8 cellular contexts compared by ENCODE assay signal in the genomic region with DNA sequence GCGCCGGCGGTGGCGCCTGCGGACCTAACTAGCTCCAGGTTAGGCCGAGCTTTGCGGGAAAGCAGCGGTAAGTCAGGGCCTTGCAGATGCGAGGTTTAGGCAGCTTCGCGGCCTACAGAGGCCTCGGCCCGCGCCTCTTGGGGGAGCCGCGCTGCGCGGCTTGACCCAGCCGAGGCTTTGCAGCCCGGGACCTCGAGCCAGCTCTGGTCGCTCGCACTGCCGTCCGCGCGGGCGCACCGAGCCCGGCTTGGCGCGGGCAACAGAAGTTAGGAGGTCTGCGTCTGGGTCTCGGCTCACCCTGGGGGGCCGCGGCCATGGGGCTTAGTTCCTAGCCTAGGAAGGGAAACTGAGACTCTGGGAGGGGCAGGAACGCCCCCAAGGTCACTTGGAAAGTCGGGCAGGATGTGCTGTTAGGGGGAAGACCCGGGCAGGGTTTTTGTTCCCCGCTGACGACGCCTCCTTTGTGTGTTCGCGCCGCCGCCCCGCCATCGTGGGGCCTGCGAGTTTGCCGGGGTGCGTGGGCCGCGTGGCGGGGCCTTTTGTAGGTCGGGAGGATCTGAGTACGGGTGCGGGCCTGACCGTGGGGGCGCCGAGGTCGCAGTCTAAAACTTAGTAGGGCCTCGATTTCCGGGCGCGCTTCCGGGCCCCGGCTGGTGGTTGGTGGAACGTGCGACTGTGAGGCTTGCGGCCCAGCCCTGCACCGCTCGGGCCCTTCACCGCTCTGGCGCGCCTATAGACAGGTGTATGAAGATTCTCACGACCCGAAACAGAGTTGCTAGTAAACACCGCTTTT. TPM values are rescaled to one million over a fixed set of nuclear protein-coding genes. Genes with fewer than 3 reads are reported as not detected.
A peak's percentile ranks its signal among the peaks of the same experiment; 100 is the strongest.
DNase-seq lines count a peak whose midpoint lies in the region; ATAC-seq, FAIRE-seq and TF ChIP-seq lines count a peak whose summit lies in the region.

No MANE protein-coding gene starts in this region.

- H3K36me3 ChIP-seq in Caco-2 (ENCODE audit: control insufficient read depth, insufficient read depth, low read length) (peaks cover 2% of the 10 kb centered on the region; the same call in 1 of the 2 replicates), keratinocyte (ENCODE audit: control insufficient read depth in 2 of 2, extremely low read depth in 1 of 2, insufficient read depth in 2 of 2, low read length in 2 of 2) (peaks cover 0 to 11% of the 10 kb centered on the region in 2 experiments)

- dilution Hi-C loops in keratinocyte (cut with MboI; ENCODE audit: extremely low pct_ligation_motif_present, low sequenced_read_pairs): no loop called here

- peak in 1 of 2 experiments; percentile 57 for DNase-seq in Caco-2
- peak; percentile 77 for DNase-seq in T-helper 2 cell treated with Interferon-gamma antibody and Interleukin-4, amounts not matched to agents 5 μg/mL and 100 μg/mL, for 36 hours (ENCODE audit: low spot score)
- no peak for DNase-seq in astrocyte of the spinal cord (ENCODE audit: low read depth, low spot score)
- no peak for DNase-seq in keratinocyte (ENCODE audit: low read depth, low spot score)
- peak; percentile 43 to 58 for DNase-seq in stimulated activated CD4-positive, alpha-beta T cell treated with anti-CD3 and anti-CD28 coated beads, Interleukin-1b, Interleukin-23, amount 100 ng/mL, for 4 hours (ENCODE audit: low read depth in 2 of 2)
- DNase-seq in NCI-H1694 (lab: John Stamatoyannopoulos, UW): no peak

- H3K4me1 ChIP-seq in Caco-2: peaks cover 3% of the 10 kb centered on the region
- H3K4me1 ChIP-seq in keratinocyte (ENCODE audit: control insufficient read depth, extremely low read depth, insufficient read depth, low read length): peaks cover 24% of the 10 kb centered on the region

- ATAC-seq in GM19397 (IDR thresholded peaks at IDR 0.05; ENCODE audit: unreplicated experiment): peak; percentile 56
- peak; percentile 39 for ATAC-seq in HG03520 (IDR thresholded peaks at IDR 0.05; ENCODE audit: unreplicated experiment)

- peaks cover 66% of the 10 kb centered on the region for H3K79me2 ChIP-seq in keratinocyte (ENCODE audit: control insufficient read depth, insufficient read depth, low read length)

- H3K27ac ChIP-seq in keratinocyte (ENCODE audit: control insufficient read depth, insufficient read depth, low read length): peak overlapping the region; percentile 80

- no peaks in the 10 kb centered on the region for H3K9me1 ChIP-seq in keratinocyte (ENCODE audit: control insufficient read depth, extremely low read depth, insufficient read depth, low read length)

- no peak for FAIRE-seq in keratinocyte (lab: Jason Lieb, UNC)

- peak overlapping the region; percentile 97 for H3K4me2 ChIP-seq in keratinocyte (ENCODE audit: control insufficient read depth, extremely low read depth, insufficient read depth, low read depth, low read length)

- BruUV-seq in Caco-2 (replicated peaks; lab: Mats Ljungman, UMichigan): no TSS peak

- peak overlapping the region; percentile 95 for H3K4me3 Mint-ChIP-seq in Caco-2 (ENCODE audit: unreplicated experiment)
- peak overlapping the region; percentile 98 for H3K4me3 Mint-ChIP-seq in T-helper 2 cell treated with Interferon-gamma antibody and Interleukin-4, amounts not matched to agents 5 μg/mL and 100 μg/mL, for 36 hours

- in situ Hi-C loops in astrocyte of the spinal cord (cut with HindIII; ENCODE audit: low sequenced_read_pairs): no loop called here

- no peaks in the 10 kb centered on the region for H3K27me3 ChIP-seq in Caco-2 (replicated peaks; ENCODE audit: control insufficient read depth, insufficient read depth, low read length)
- H3K27me3 ChIP-seq in keratinocyte (ENCODE audit: control insufficient read depth, extremely low read depth, insufficient read depth, low read length): no peaks in the 10 kb centered on the region

- TF ChIP-seq CTCF in Caco-2 (IDR thresholded peaks at IDR 0.05; ENCODE audit: insufficient read depth in 1 of 2, low read depth in 1 of 2, low read length in 1 of 2, severe bottlenecking in 1 of 2, unreplicated experiment in 1 of 2): no peak
- no peak for TF ChIP-seq CTCF in astrocyte of the spinal cord (IDR thresholded peaks at IDR 0.05; ENCODE audit: low read depth, low read length)
- TF ChIP-seq CTCF in keratinocyte (optimal IDR thresholded peaks at IDR 0.05 in 1 of 3, IDR thresholded peaks at IDR 0.05 in 1 of 3, conservative IDR thresholded peaks at IDR 0.05 in 1 of 3; ENCODE audit: extremely low read depth in 1 of 3, insufficient read depth in 2 of 3, low read length in 3 of 3): no peak

- CTCF ChIA-PET in Caco-2 (lab: Charles Lee): interaction anchor here (0.6 to 2.2 kb wide), 4 partner anchors 50 to 803 kb away, joined by 3 to 11 read pairs (median 4); partner anchors contain the start of genes CFAP99 and ZFYVE28

- H3K9me3 ChIP-seq in Caco-2 (no peaks in the 10 kb centered on the region), keratinocyte (ENCODE audit: control insufficient read depth, low read depth, low read length) (no peaks in the 10 kb centered on the region)

- peak overlapping the region; percentile 93 for H3K27ac Mint-ChIP-seq in Caco-2 (ENCODE audit: unreplicated experiment)
- peak overlapping the region; percentile 97 for H3K27ac Mint-ChIP-seq in T-helper 2 cell treated with Interferon-gamma antibody and Interleukin-4, amounts not matched to agents 5 μg/mL and 100 μg/mL, for 36 hours

- POLR2A ChIA-PET in Caco-2 (lab: Charles Lee): interaction anchor here (0.6 to 2.7 kb wide), 6 partner anchors 10 to 605 kb away, joined by 4 to 22 read pairs (median 6); partner anchors contain the start of genes FAM193A, HAUS3, HTT and HTT-AS

- H3K9me3 Mint-ChIP-seq in Caco-2 (ENCODE audit: unreplicated experiment): no peaks in the 10 kb centered on the region
- H3K9me3 Mint-ChIP-seq in T-helper 2 cell treated with Interferon-gamma antibody and Interleukin-4, amounts not matched to agents 5 μg/mL and 100 μg/mL, for 36 hours: no peaks in the 10 kb centered on the region

- H3K27me3 Mint-ChIP-seq in Caco-2 (ENCODE audit: insufficient read depth, unreplicated experiment): no peaks in the 10 kb centered on the region
- no peaks in the 10 kb centered on the region for H3K27me3 Mint-ChIP-seq in T-helper 2 cell treated with Interferon-gamma antibody and Interleukin-4, amounts not matched to agents 5 μg/mL and 100 μg/mL, for 36 hours (ENCODE audit: low read depth)

- peaks cover 62% of the 10 kb centered on the region for H3K36me3 Mint-ChIP-seq in Caco-2 (ENCODE audit: insufficient read depth, unreplicated experiment)
- peaks cover 38% of the 10 kb centered on the region for H3K36me3 Mint-ChIP-seq in T-helper 2 cell treated with Interferon-gamma antibody and Interleukin-4, amounts not matched to agents 5 μg/mL and 100 μg/mL, for 36 hours (ENCODE audit: low read depth)

- H4K20me1 ChIP-seq in keratinocyte (ENCODE audit: control insufficient read depth, extremely low read depth, insufficient read depth, low read length): peaks cover 17% of the 10 kb centered on the region

- intact Hi-C loops in Caco-2 (cut with micrococcal nuclease; ENCODE audit: unreplicated experiment): loop anchor here (2.0 kb wide), 2 partner anchors 207 to 249 kb away; partner anchors contain the start of gene MXD4

- peak overlapping the region; percentile 94 for H3K9ac ChIP-seq in keratinocyte (ENCODE audit: control insufficient read depth, extremely low read depth, insufficient read depth, low read length)

- H3K4me3 ChIP-seq in Caco-2 (ENCODE audit: low read depth, low read length) (peak overlapping the region; percentile 74), astrocyte of the spinal cord (ENCODE audit: low read depth, low read length) (peak overlapping the region; percentile 92), keratinocyte (ENCODE audit: control insufficient read depth in 2 of 3, extremely low read depth in 1 of 3, insufficient read depth in 2 of 3, low read depth in 1 of 3, low read length in 3 of 3) (peak overlapping the region; percentile 78 to 99 (median 99))

- H2AFZ ChIP-seq in keratinocyte (ENCODE audit: control insufficient read depth, low read length): peak overlapping the region; percentile 73

- H3K4me1 Mint-ChIP-seq in Caco-2 (ENCODE audit: low read depth, unreplicated experiment): no peaks in the 10 kb centered on the region
- H3K4me1 Mint-ChIP-seq in T-helper 2 cell treated with Interferon-gamma antibody and Interleukin-4, amounts not matched to agents 5 μg/mL and 100 μg/mL, for 36 hours (ENCODE audit: low read depth): peaks cover 29% of the 10 kb centered on the region

RNA-seq across cellular contexts. Expression of gene RNF4, which starts 0.5 kb away (rescaled TPM):
- total RNA-seq in Caco-2 (2022): 69.0 and 75.4 TPM in 2 replicates
- polyA plus RNA-seq in keratinocyte: 55.6 to 78.3 TPM (median 63.6 TPM) in 3 replicates
- 82.8 TPM for polyA plus RNA-seq in keratinocyte (2011; ENCODE audit: low read depth)
- polyA plus RNA-seq in keratinocyte (2011; cell fraction: cytosol; rRNA removed): 71.7 and 78.1 TPM in 2 replicates
- polyA plus RNA-seq in keratinocyte (2011; cell fraction: nucleus; rRNA removed): 76.6 and 80.4 TPM in 2 replicates
- 33.1 and 44.3 TPM in 2 replicates for polyA plus RNA-seq in keratinocyte (2012; ENCODE audit: low replicate concordance)
- polyA minus RNA-seq in keratinocyte: 57.8 to 72.4 TPM (median 67.0 TPM) in 3 replicates
- polyA minus RNA-seq in keratinocyte (2011; cell fraction: cytosol; rRNA and poly(A)+ RNA removed): 57.2 TPM
- polyA minus RNA-seq in keratinocyte (2011; cell fraction: nucleus; rRNA and poly(A)+ RNA removed): 44.6 and 46.7 TPM in 2 replicates

RNA-seq across cellular contexts. Expression of gene CFAP99, which starts 50.6 kb away (rescaled TPM):
- total RNA-seq in Caco-2 (2022): not detected in 2 replicates
- not detected in 3 replicates for polyA plus RNA-seq in keratinocyte
- not detected for polyA plus RNA-seq in keratinocyte (2011; ENCODE audit: low read depth)
- polyA plus RNA-seq in keratinocyte (2011; cell fraction: cytosol; rRNA removed): not detected in 2 replicates
- not detected in 2 replicates for polyA plus RNA-seq in keratinocyte (2011; cell fraction: nucleus; rRNA removed)
- polyA plus RNA-seq in keratinocyte (2012; ENCODE audit: low replicate concordance): not detected in 2 replicates
- polyA minus RNA-seq in keratinocyte: not detected in 3 replicates
- not detected for polyA minus RNA-seq in keratinocyte (2011; cell fraction: cytosol; rRNA and poly(A)+ RNA removed)
- polyA minus RNA-seq in keratinocyte (2011; cell fraction: nucleus; rRNA and poly(A)+ RNA removed): not detected in 2 replicates

RNA-seq across cellular contexts. Expression of gene ZFYVE28, which starts 50.9 kb away (rescaled TPM):
- total RNA-seq in Caco-2 (2022): 0.70 and 0.82 TPM in 2 replicates
- polyA plus RNA-seq in keratinocyte: 0.16 to 0.72 TPM (median 0.33 TPM) in 3 replicates
- 0.59 TPM for polyA plus RNA-seq in keratinocyte (2011; ENCODE audit: low read depth)
- 0.67 and 0.88 TPM in 2 replicates for polyA plus RNA-seq in keratinocyte (2011; cell fraction: cytosol; rRNA removed)
- polyA plus RNA-seq in keratinocyte (2011; cell fraction: nucleus; rRNA removed): 1.3 and 2.1 TPM in 2 replicates
- 0.38 and 0.79 TPM in 2 replicates for polyA plus RNA-seq in keratinocyte (2012; ENCODE audit: low replicate concordance)
- polyA minus RNA-seq in keratinocyte: 0.42 to 0.75 TPM (median 0.63 TPM) in 3 replicates
- 0.58 TPM for polyA minus RNA-seq in keratinocyte (2011; cell fraction: cytosol; rRNA and poly(A)+ RNA removed)
- 0.95 and 1.3 TPM in 2 replicates for polyA minus RNA-seq in keratinocyte (2011; cell fraction: nucleus; rRNA and poly(A)+ RNA removed)

Comparison
In these comparisons a context has a peak if more than half of its experiments do, and no peak if none do; other contexts are left out.
1. DNase-seq: peak in T-helper 2 cell treated with Interferon-gamma antibody and Interleukin-4, amounts not matched to agents 5 μg/mL and 100 μg/mL, for 36 hours (single experiment) and stimulated activated CD4-positive, alpha-beta T cell treated with anti-CD3 and anti-CD28 coated beads, Interleukin-1b, Interleukin-23, amount 100 ng/mL, for 4 hours (2 of 2); none in astrocyte of the spinal cord (single experiment), keratinocyte (single experiment) and NCI-H1694 (single experiment).
2. Peak in every context shown above with its lines, with median percentiles within 50 percentile points of each other: H3K4me3 ChIP-seq.